ENCODE assay signal across 1 cellular context in genomic region chr4:119212964-119213606, GRCh38.
TF ChIP-seq lines count a peak whose summit lies in the region.

No MANE protein-coding gene starts in this region.

TF ChIP-seq in SK-N-SH, 30 proteins besides CTCF, POLR2A, EP300 and RAD21 (continued from another document):
- TF ChIP-seq RXRA (IDR thresholded peaks at IDR 0.05; ENCODE audit: borderline replicate concordance, low read depth) = no peak
- peak; percentile 73 for TF ChIP-seq TAF1 (IDR thresholded peaks at IDR 0.05; ENCODE audit: borderline replicate concordance, low read depth, low read length)
- TF ChIP-seq ZBTB33 (IDR thresholded peaks at IDR 0.05; ENCODE audit: borderline replicate concordance, low read depth) = no peak
